In the genomic region with DNA sequence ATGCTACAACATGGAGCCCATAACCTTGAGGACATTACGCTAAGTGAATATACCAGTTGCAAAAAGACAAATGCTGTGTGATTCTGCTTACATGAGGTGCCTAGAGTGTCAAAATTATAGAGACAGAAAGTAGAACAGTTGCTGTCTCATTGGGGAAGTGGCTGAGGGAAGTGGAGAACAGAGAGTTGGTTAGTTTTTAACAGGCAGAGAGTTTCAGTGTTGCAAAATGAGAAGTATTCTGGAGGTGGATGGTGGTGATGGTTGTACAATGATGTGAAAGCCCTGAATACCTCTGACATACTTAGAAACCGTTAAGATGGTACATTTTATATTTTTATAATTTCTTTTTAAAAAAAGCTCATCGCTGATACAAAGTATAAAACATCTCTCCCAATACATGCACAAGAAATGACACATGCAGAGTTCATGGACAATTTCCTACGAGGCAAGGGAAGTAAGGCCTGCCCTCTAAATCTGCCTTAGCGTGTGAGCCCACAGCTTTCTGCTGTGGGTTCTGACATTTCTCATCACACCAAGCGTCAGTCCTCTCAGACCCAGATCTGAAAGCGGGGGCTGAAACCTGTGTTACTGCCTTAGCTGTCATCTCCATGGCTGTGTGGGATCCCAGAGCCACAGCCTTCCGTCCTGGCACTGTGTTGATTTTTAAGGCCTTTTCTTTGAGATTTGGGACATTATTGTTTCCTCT, we compare ENCODE assay signal across 9 cellular contexts.
DNase-seq lines count a peak whose midpoint lies in the region; ATAC-seq and TF ChIP-seq lines count a peak whose summit lies in the region.
"Had no signal": no experiment of that assay in that cellular context is flagged by ENCODE, and none has a peak within 500 bp of the region (broad histone marks: within the 10 kb centered on the region; RNA-seq: fewer than 3 reads in every experiment).

No MANE protein-coding gene starts in this region.

- peak; percentile 90 for ATAC-seq in HG02981 (IDR thresholded peaks at IDR 0.05; ENCODE audit: unreplicated experiment)

- POLR2A ChIA-PET in GM10248 (lab: Yijun Ruan, JAX), result no interaction called here

- peak; percentile 80 for DNase-seq in GM10248 (ENCODE audit: extremely low spot score)
- DNase-seq in GM19238 (ENCODE audit: insufficient read length, low spot score), result peak; percentile 66
- peak; percentile 69 for DNase-seq in SKM-1 treated with dmso at 0.1 percent for 144 hours (lab: John Stamatoyannopoulos, UW; ENCODE audit: unreplicated experiment)
- no peak for DNase-seq in NCI-H446 (lab: John Stamatoyannopoulos, UW)
- no peak for DNase-seq in activated effector memory CD4-positive, alpha-beta T cell treated with anti-CD3 and anti-CD28 coated beads, Interleukin-2, amount 50 U/mL, for 16 hours
- DNase-seq in ureter (ENCODE audit: low spot score), result no peak
- no peak for DNase-seq in NCI-H2171 treated with DMSO at 0.1 percent for 48 hours (lab: John Stamatoyannopoulos, UW)
- DNase-seq: DND-41 had no signal

- TF ChIP-seq CTCF in GM10248 (IDR thresholded peaks at IDR 0.05; ENCODE audit: control extremely low read depth, extremely low read depth, low read depth, missing control alignments), result no peak

- CTCF ChIA-PET in GM10248 (lab: Yijun Ruan, JAX), result interaction anchor here (0.6 to 1.0 kb wide), 2 partner anchors 121 to 160 kb away, joined by 3 read pairs; no protein-coding TSS in a partner anchor

Comparison
In these comparisons a context has a peak if more than half of its experiments do, and no peak if none do; other contexts are left out.
1. DNase-seq: peak in GM10248 (single experiment), GM19238 (single experiment) and SKM-1 treated with dmso at 0.1 percent for 144 hours (single experiment); none in NCI-H446 (0 of 2), activated effector memory CD4-positive, alpha-beta T cell treated with anti-CD3 and anti-CD28 coated beads, Interleukin-2, amount 50 U/mL, for 16 hours (single experiment), ureter (single experiment) and NCI-H2171 treated with DMSO at 0.1 percent for 48 hours (single experiment).